In genomic region chr7:139854803-139855497, GRCh38 we compare ENCODE assay signal across 9 cellular contexts. TPM values are rescaled to one million over a fixed set of nuclear protein-coding genes. Genes with fewer than 3 reads are reported as not detected.
DNase-seq lines count a peak whose midpoint lies in the region; ATAC-seq and TF ChIP-seq lines count a peak whose summit lies in the region.
"Had no signal": no experiment of that assay in that cellular context is flagged by ENCODE, and none has a peak within 500 bp of the region (broad histone marks: within the 10 kb centered on the region; RNA-seq: fewer than 3 reads in every experiment).

No MANE protein-coding gene starts in this region.

- ATAC-seq in GM18505 (IDR thresholded peaks at IDR 0.05; ENCODE audit: unreplicated experiment) (peak; percentile 4), HG02642 (IDR thresholded peaks at IDR 0.05; ENCODE audit: poor library complexity, unreplicated experiment) (peak; percentile 20)
- ATAC-seq in activated CD8-positive, alpha-beta T cell treated with anti-CD3 and anti-CD28 coated beads, Interleukin-2, amount 10 ng/mL, durations not matched to agents 7 days and 5 days = no peak

- POLR2A ChIA-PET in activated CD8-positive, alpha-beta T cell treated with anti-CD3 and anti-CD28 coated beads, Interleukin-2, amount 10 ng/mL, durations not matched to agents 7 days and 5 days (lab: Charles Lee) = interaction anchor here (0.8 kb wide), 1 partner anchor 9 kb away, joined by 3 read pairs; no protein-coding TSS in a partner anchor

- H3K27me3 ChIP-seq in thyroid gland = no peaks in the 10 kb centered on the region

- TF ChIP-seq CTCF in nephron (IDR thresholded peaks at IDR 0.05; ENCODE audit: unreplicated experiment in 3 of 3) (no peak), thyroid gland (IDR thresholded peaks at IDR 0.05) (no peak), GM10266 (IDR thresholded peaks at IDR 0.05; ENCODE audit: control insufficient read depth, insufficient read depth, low read depth, missing control alignments) (no peak), endothelial cell (IDR thresholded peaks at IDR 0.05; ENCODE audit: unreplicated experiment) (no peak)

- H3K4me1 ChIP-seq in thyroid gland = no peaks in the 10 kb centered on the region

- H3K27ac ChIP-seq in thyroid gland = no peak overlapping the region

- no peaks in the 10 kb centered on the region for H3K9me3 ChIP-seq in thyroid gland

- no peak overlapping the region for H3K4me3 Mint-ChIP-seq in activated CD8-positive, alpha-beta T cell treated with anti-CD3 and anti-CD28 coated beads, Interleukin-2, amount 10 ng/mL, durations not matched to agents 7 days and 5 days
- H3K4me3 Mint-ChIP-seq in nephron (no peak overlapping the region), endothelial cell (ENCODE audit: unreplicated experiment) (no peak overlapping the region)

- TF ChIP-seq POLR2A in GM18505 (IDR thresholded peaks at IDR 0.05; ENCODE audit: borderline replicate concordance, extremely low read depth, insufficient read depth, insufficient read length) (no peak), thyroid gland (IDR thresholded peaks at IDR 0.05) (no peak)

- H3K4me3 ChIP-seq in thyroid gland (replicated peaks in 1 of 3) = no peak overlapping the region

- no peaks in the 10 kb centered on the region for H3K36me3 ChIP-seq in thyroid gland

- H3K27ac Mint-ChIP-seq in activated CD8-positive, alpha-beta T cell treated with anti-CD3 and anti-CD28 coated beads, Interleukin-2, amount 10 ng/mL, durations not matched to agents 7 days and 5 days = peak overlapping the region; percentile 73
- H3K27ac Mint-ChIP-seq in nephron = peak overlapping the region; percentile 18 to 90 (median 46)
- no peak overlapping the region for H3K27ac Mint-ChIP-seq in endothelial cell (ENCODE audit: unreplicated experiment)

- peaks cover 22% of the 10 kb centered on the region for H3K4me1 Mint-ChIP-seq in activated CD8-positive, alpha-beta T cell treated with anti-CD3 and anti-CD28 coated beads, Interleukin-2, amount 10 ng/mL, durations not matched to agents 7 days and 5 days (ENCODE audit: low read depth)
- H3K4me1 Mint-ChIP-seq in nephron = no peaks in the 10 kb centered on the region
- peaks cover 6% of the 10 kb centered on the region for H3K4me1 Mint-ChIP-seq in endothelial cell (ENCODE audit: unreplicated experiment)

- intact Hi-C loops in thyroid gland (cut with DNase I) = no loop called here

- WGBS in thyroid gland, 2 donors = 86 to 87% methylated on average over 4 of the region's 4 CpGs

- DNase-seq in activated CD8-positive, alpha-beta T cell treated with anti-CD3 and anti-CD28 coated beads, Interleukin-2, amount 10 ng/mL, durations not matched to agents 7 days and 5 days = no peak
- DNase-seq in thyroid gland = no peak
- no peak for DNase-seq in NCI-H2227 treated with DMSO at 0.1 percent for 48 hours (lab: John Stamatoyannopoulos, UW)
- no peak for DNase-seq in GM10266 (ENCODE audit: extremely low spot score)
- no peak for DNase-seq in endothelial cell (ENCODE audit: low spot score)
- DNase-seq: DMS79 had no signal

- H3K9me3 Mint-ChIP-seq in activated CD8-positive, alpha-beta T cell treated with anti-CD3 and anti-CD28 coated beads, Interleukin-2, amount 10 ng/mL, durations not matched to agents 7 days and 5 days (ENCODE audit: insufficient read depth) = no peaks in the 10 kb centered on the region
- no peaks in the 10 kb centered on the region for H3K9me3 Mint-ChIP-seq in nephron
- H3K9me3 Mint-ChIP-seq in endothelial cell (ENCODE audit: unreplicated experiment) = no peaks in the 10 kb centered on the region

- CTCF ChIA-PET in activated CD8-positive, alpha-beta T cell treated with anti-CD3 and anti-CD28 coated beads, Interleukin-2, amount 10 ng/mL, durations not matched to agents 7 days and 5 days (lab: Charles Lee) = interaction anchor here (1.0 to 1.5 kb wide), 2 partner anchors 202 to 253 kb away, joined by 3 read pairs; no protein-coding TSS in a partner anchor

- no peaks in the 10 kb centered on the region for H3K36me3 Mint-ChIP-seq in activated CD8-positive, alpha-beta T cell treated with anti-CD3 and anti-CD28 coated beads, Interleukin-2, amount 10 ng/mL, durations not matched to agents 7 days and 5 days (ENCODE audit: low read depth)
- H3K36me3 Mint-ChIP-seq in nephron (ENCODE audit: low read depth) = no peaks in the 10 kb centered on the region
- no peaks in the 10 kb centered on the region for H3K36me3 Mint-ChIP-seq in endothelial cell (ENCODE audit: low read depth, unreplicated experiment)

- no peaks in the 10 kb centered on the region for H3K27me3 Mint-ChIP-seq in activated CD8-positive, alpha-beta T cell treated with anti-CD3 and anti-CD28 coated beads, Interleukin-2, amount 10 ng/mL, durations not matched to agents 7 days and 5 days (ENCODE audit: low read depth)
- H3K27me3 Mint-ChIP-seq in nephron (ENCODE audit: low read depth) (no peaks in the 10 kb centered on the region), endothelial cell (ENCODE audit: unreplicated experiment) (no peaks in the 10 kb centered on the region)

RNA-seq across cellular contexts. Expression of gene TBXAS1, which starts 25.9 kb away (rescaled TPM):
- total RNA-seq in activated CD8-positive, alpha-beta T cell treated with anti-CD3 and anti-CD28 coated beads, Interleukin-2, amount 10 ng/mL, durations not matched to agents 7 days and 5 days = 1 to 10 TPM; 1.6 to 2.0 TPM
- total RNA-seq in thyroid gland = 10 to 100 TPM in 2 of 4 donors, 1 to 10 TPM in 2; 5.1 to 13.2 (median 8.7) TPM
- total RNA-seq in endothelial cell (ENCODE audit: unreplicated experiment) = 1.3 TPM
